In genomic region chr4:7650606-7651400, GRCh38 we compare ENCODE assay signal across 8 cellular contexts.
DNase-seq lines count a peak whose midpoint lies in the region; ATAC-seq and TF ChIP-seq lines count a peak whose summit lies in the region.

No MANE protein-coding gene starts in this region.

- H3K4me1 Mint-ChIP-seq in activated CD4-positive, alpha-beta T cell treated with anti-CD3 and anti-CD28 coated beads, Interleukin-2, amount 10 ng/mL, durations not matched to agents 24 days and 14 days = peaks cover 34% of the 10 kb centered on the region

- intact Hi-C loops in activated CD4-positive, alpha-beta T cell treated with anti-CD3 and anti-CD28 coated beads, Interleukin-2, amount 10 ng/mL, durations not matched to agents 24 days and 14 days (cut with micrococcal nuclease) = loop anchor here (5.0 kb wide), 1 partner anchor 106 kb away; no protein-coding TSS in a partner anchor

- peak overlapping the region; percentile 64 for H3K27ac ChIP-seq in skeletal muscle tissue (ENCODE audit: low read depth, low read length)

- H3K27me3 ChIP-seq in NT2/D1 (ENCODE audit: insufficient read depth, insufficient read length) = no peaks in the 10 kb centered on the region
- H3K27me3 ChIP-seq in skeletal muscle tissue (ENCODE audit: control insufficient read depth in 3 of 3, insufficient read depth in 3 of 3, low read length in 3 of 3) = peaks cover 0 to 24% (median 21%) of the 10 kb centered on the region in 3 donors

- H3K27ac Mint-ChIP-seq in activated CD4-positive, alpha-beta T cell treated with anti-CD3 and anti-CD28 coated beads, Interleukin-2, amount 10 ng/mL, durations not matched to agents 24 days and 14 days = no peak overlapping the region

- H3K9me3 ChIP-seq in NT2/D1 (ENCODE audit: insufficient read depth, low read length) (no peaks in the 10 kb centered on the region), skeletal muscle tissue (ENCODE audit: control insufficient read depth in 3 of 3, low read length in 3 of 3) (no peaks in the 10 kb centered on the region)

- DNase-seq in activated CD4-positive, alpha-beta T cell treated with anti-CD3 and anti-CD28 coated beads, Interleukin-2, amount 10 ng/mL, durations not matched to agents 24 days and 14 days = peak; percentile 63
- no peak for DNase-seq in activated CD4-positive, alpha-beta T cell treated with anti-CD3 and anti-CD28 coated beads, Interleukin-2, amount 50 U/mL, for 48 hours
- DNase-seq in NT2/D1 (ENCODE audit: low read depth, low spot score) (peak; percentile 77), NCI-H1048 (lab: John Stamatoyannopoulos, UW) (no peak), GM13976 (ENCODE audit: low spot score) (no peak)

- TF ChIP-seq POLR2A in GM18505 (IDR thresholded peaks at IDR 0.05; ENCODE audit: borderline replicate concordance, extremely low read depth, insufficient read depth, insufficient read length) = no peak

- H3K4me3 Mint-ChIP-seq in activated CD4-positive, alpha-beta T cell treated with anti-CD3 and anti-CD28 coated beads, Interleukin-2, amount 10 ng/mL, durations not matched to agents 24 days and 14 days = no peak overlapping the region

- H3K4me1 ChIP-seq in NT2/D1 (ENCODE audit: insufficient read depth, insufficient read length) (peaks cover 51% of the 10 kb centered on the region), skeletal muscle tissue (ENCODE audit: control insufficient read depth in 3 of 3, insufficient read depth in 3 of 3, low read length in 3 of 3) (peaks cover 3 to 16% (median 6%) of the 10 kb centered on the region in 3 donors)

- H3K4me3 ChIP-seq in NT2/D1 (ENCODE audit: insufficient read length, low read depth) (no peak overlapping the region), skeletal muscle tissue (ENCODE audit: low read length in 3 of 3) (no peak overlapping the region)

- H3K27me3 Mint-ChIP-seq in activated CD4-positive, alpha-beta T cell treated with anti-CD3 and anti-CD28 coated beads, Interleukin-2, amount 10 ng/mL, durations not matched to agents 24 days and 14 days = peaks cover 2% of the 10 kb centered on the region

- H3K9me3 Mint-ChIP-seq in activated CD4-positive, alpha-beta T cell treated with anti-CD3 and anti-CD28 coated beads, Interleukin-2, amount 10 ng/mL, durations not matched to agents 24 days and 14 days = no peaks in the 10 kb centered on the region

- in situ Hi-C loops in GM13976 (cut with MboI; ENCODE audit: low sequenced_read_pairs, unreplicated experiment) = no loop called here

- no peak for TF ChIP-seq CTCF in GM13976 (IDR thresholded peaks at IDR 0.05; ENCODE audit: borderline replicate concordance, control extremely low read depth, extremely low read depth, insufficient read depth, missing control alignments)

- ATAC-seq in esophagus mucosa (peak; percentile 36), GM18505 (IDR thresholded peaks at IDR 0.05; ENCODE audit: unreplicated experiment) (no peak)

- H3K36me3 ChIP-seq in NT2/D1 (ENCODE audit: insufficient read depth, insufficient read length, low read length) (no peaks in the 10 kb centered on the region), skeletal muscle tissue (ENCODE audit: control insufficient read depth in 3 of 3, insufficient read depth in 3 of 3, low read length in 3 of 3) (no peaks in the 10 kb centered on the region)

- H3K9ac ChIP-seq in NT2/D1 (ENCODE audit: insufficient read length, low read depth) (peak overlapping the region; percentile 58), skeletal muscle tissue (ENCODE audit: low read depth in 1 of 3, low read length in 3 of 3) (peak overlapping the region in 1 of 3 donors; percentile 6)

- H3K36me3 Mint-ChIP-seq in activated CD4-positive, alpha-beta T cell treated with anti-CD3 and anti-CD28 coated beads, Interleukin-2, amount 10 ng/mL, durations not matched to agents 24 days and 14 days (ENCODE audit: low read depth) = no peaks in the 10 kb centered on the region

Comparison
In these comparisons a context has a peak if more than half of its experiments do, and no peak if none do; other contexts are left out.
1. DNase-seq: peak in activated CD4-positive, alpha-beta T cell treated with anti-CD3 and anti-CD28 coated beads, Interleukin-2, amount 10 ng/mL, durations not matched to agents 24 days and 14 days (single experiment) and NT2/D1 (single experiment); none in activated CD4-positive, alpha-beta T cell treated with anti-CD3 and anti-CD28 coated beads, Interleukin-2, amount 50 U/mL, for 48 hours (0 of 2), NCI-H1048 (single experiment) and GM13976 (single experiment).